8 cellular contexts compared by ENCODE assay signal in genomic region chr11:78419327-78419726, GRCh38.
A peak's percentile ranks its signal among the peaks of the same experiment; 100 is the strongest.
DNase-seq lines count a peak whose midpoint lies in the region; ATAC-seq and TF ChIP-seq lines count a peak whose summit lies in the region.

No MANE protein-coding gene starts in this region.

- H3K9me3 Mint-ChIP-seq in stimulated activated naive CD8-positive, alpha-beta T cell treated with anti-CD3 and anti-CD28 coated beads, Interleukin-15, Interleukin-2, amounts not matched to agents 100 ng/mL and 50 ng/mL, for 24 hours, result no peaks in the 10 kb centered on the region
- H3K9me3 Mint-ChIP-seq in stimulated activated naive CD8-positive, alpha-beta T cell treated with anti-CD3 and anti-CD28 coated beads, Interleukin-15, amount 100 ng/mL, for 72 hours, result no peaks in the 10 kb centered on the region
- H3K9me3 Mint-ChIP-seq in memory B cell, result no peaks in the 10 kb centered on the region

- H3K4me1 Mint-ChIP-seq in stimulated activated naive CD8-positive, alpha-beta T cell treated with anti-CD3 and anti-CD28 coated beads, Interleukin-15, Interleukin-2, amounts not matched to agents 100 ng/mL and 50 ng/mL, for 24 hours (ENCODE audit: low read depth), result peaks cover 39% of the 10 kb centered on the region
- peaks cover 36% of the 10 kb centered on the region for H3K4me1 Mint-ChIP-seq in stimulated activated naive CD8-positive, alpha-beta T cell treated with anti-CD3 and anti-CD28 coated beads, Interleukin-15, amount 100 ng/mL, for 72 hours
- H3K4me1 Mint-ChIP-seq in memory B cell, result peaks cover 41% of the 10 kb centered on the region

- H3K4me3 ChIP-seq in cardiac fibroblast (replicated peaks in 1 of 2; ENCODE audit: low read depth in 2 of 2, low read length in 2 of 2), result no peak overlapping the region

- no peak for DNase-seq in stimulated activated naive CD8-positive, alpha-beta T cell treated with anti-CD3 and anti-CD28 coated beads, Interleukin-15, amount 100 ng/mL, for 72 hours
- DNase-seq in cardiac fibroblast (ENCODE audit: low read depth in 2 of 2), result peak; percentile 99
- DNase-seq in memory B cell (ENCODE audit: low spot score in 2 of 2), result no peak
- no peak for DNase-seq in HPDE6-E6E7 (ENCODE audit: extremely low spot score)
- no peak for DNase-seq in activated CD8-positive, alpha-beta memory T cell treated with anti-CD3 and anti-CD28 coated beads, Interleukin-2, amount 50 U/mL, for 48 hours

- peaks cover 34% of the 10 kb centered on the region for H3K27me3 Mint-ChIP-seq in stimulated activated naive CD8-positive, alpha-beta T cell treated with anti-CD3 and anti-CD28 coated beads, Interleukin-15, Interleukin-2, amounts not matched to agents 100 ng/mL and 50 ng/mL, for 24 hours
- H3K27me3 Mint-ChIP-seq in stimulated activated naive CD8-positive, alpha-beta T cell treated with anti-CD3 and anti-CD28 coated beads, Interleukin-15, amount 100 ng/mL, for 72 hours, result peaks cover 56% of the 10 kb centered on the region
- no peaks in the 10 kb centered on the region for H3K27me3 Mint-ChIP-seq in memory B cell

- TF ChIP-seq CTCF in cardiac fibroblast (IDR thresholded peaks at IDR 0.05; ENCODE audit: low read depth, low read length), result no peak

- H3K27ac Mint-ChIP-seq in stimulated activated naive CD8-positive, alpha-beta T cell treated with anti-CD3 and anti-CD28 coated beads, Interleukin-15, Interleukin-2, amounts not matched to agents 100 ng/mL and 50 ng/mL, for 24 hours, result no peak overlapping the region
- no peak overlapping the region for H3K27ac Mint-ChIP-seq in stimulated activated naive CD8-positive, alpha-beta T cell treated with anti-CD3 and anti-CD28 coated beads, Interleukin-15, amount 100 ng/mL, for 72 hours
- peak overlapping the region; percentile 28 for H3K27ac Mint-ChIP-seq in memory B cell

- peak overlapping the region; percentile 79 for H3K4me3 Mint-ChIP-seq in stimulated activated naive CD8-positive, alpha-beta T cell treated with anti-CD3 and anti-CD28 coated beads, Interleukin-15, Interleukin-2, amounts not matched to agents 100 ng/mL and 50 ng/mL, for 24 hours
- no peak overlapping the region for H3K4me3 Mint-ChIP-seq in stimulated activated naive CD8-positive, alpha-beta T cell treated with anti-CD3 and anti-CD28 coated beads, Interleukin-15, amount 100 ng/mL, for 72 hours
- H3K4me3 Mint-ChIP-seq in memory B cell, result no peak overlapping the region

- H3K36me3 Mint-ChIP-seq in stimulated activated naive CD8-positive, alpha-beta T cell treated with anti-CD3 and anti-CD28 coated beads, Interleukin-15, Interleukin-2, amounts not matched to agents 100 ng/mL and 50 ng/mL, for 24 hours (ENCODE audit: low read depth), result no peaks in the 10 kb centered on the region
- H3K36me3 Mint-ChIP-seq in memory B cell, result no peaks in the 10 kb centered on the region

- ATAC-seq in stimulated activated naive CD8-positive, alpha-beta T cell treated with anti-CD3 and anti-CD28 coated beads, Interleukin-15, amount 100 ng/mL, for 72 hours, result no peak
- no peak for ATAC-seq in memory B cell (ENCODE audit: low read depth)
- ATAC-seq in GM21723 (IDR thresholded peaks at IDR 0.05; ENCODE audit: unreplicated experiment), result no peak
- ATAC-seq in HG02798 (IDR thresholded peaks at IDR 0.05; ENCODE audit: poor library complexity, unreplicated experiment), result no peak

Comparison
In these comparisons a context has a peak if more than half of its experiments do, and no peak if none do; other contexts are left out.
1. DNase-seq: peak in cardiac fibroblast (2 of 2); none in stimulated activated naive CD8-positive, alpha-beta T cell treated with anti-CD3 and anti-CD28 coated beads, Interleukin-15, amount 100 ng/mL, for 72 hours (0 of 2), memory B cell (0 of 2), HPDE6-E6E7 (single experiment) and activated CD8-positive, alpha-beta memory T cell treated with anti-CD3 and anti-CD28 coated beads, Interleukin-2, amount 50 U/mL, for 48 hours (single experiment).